Comparison of ENCODE assay signal across 27 cellular contexts in the genomic region with DNA sequence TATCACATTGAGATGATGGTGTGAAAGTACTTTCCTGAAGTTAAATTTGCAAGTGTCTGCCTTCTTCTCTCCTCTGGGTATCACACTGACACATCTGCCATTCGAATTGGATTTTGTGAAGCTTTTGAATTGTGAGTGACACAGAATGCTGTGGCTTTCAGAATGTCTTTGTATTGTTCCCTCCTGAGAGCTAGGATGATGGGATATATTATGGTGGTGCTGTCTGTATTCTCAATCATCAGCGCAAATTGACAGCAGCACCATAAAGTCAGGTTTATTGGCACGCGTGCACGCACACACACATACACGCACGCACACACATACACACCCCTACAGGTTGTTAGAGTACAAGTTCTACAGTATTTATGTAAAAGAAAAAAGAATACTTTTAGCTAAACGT.
A peak's percentile ranks its signal among the peaks of the same experiment; 100 is the strongest.
DNase-seq lines count a peak whose midpoint lies in the region; TF ChIP-seq lines count a peak whose summit lies in the region.
"Had no signal": no experiment of that assay in that cellular context is flagged by ENCODE, and none has a peak within 500 bp of the region (broad histone marks: within the 10 kb centered on the region; RNA-seq: fewer than 3 reads in every experiment).

No MANE protein-coding gene starts in this region.

- no peaks in the 10 kb centered on the region for H3K9me3 ChIP-seq in neural cell (ENCODE audit: low read length)
- H3K9me3 ChIP-seq: A549, BE2C, BLaER1, Caco-2 had no signal

- H3K27me3 ChIP-seq in neural cell (ENCODE audit: insufficient read depth, low read depth, low read length), result no peaks in the 10 kb centered on the region
- H3K27me3 ChIP-seq: BE2C had no signal

- H3K9ac ChIP-seq in neural cell (ENCODE audit: low read length), result no peak overlapping the region
- H3K9ac ChIP-seq: BLaER1; BLaER1 treated with 17β-estradiol and CSF1 and Interleukin-3, amounts not matched to agents 10 nM and 100 nM had no signal

- TF ChIP-seq RAD21 in neural cell (conservative IDR thresholded peaks at IDR 0.05), result no peak

- H3K4me3 ChIP-seq in neural cell (ENCODE audit: low read length), result no peak overlapping the region
- H3K4me3 ChIP-seq: A549; BLaER1; BLaER1 treated with 17β-estradiol and CSF1 and Interleukin-3, amounts not matched to agents 10 nM and 100 nM had no signal

- peak; percentile 96 for TF ChIP-seq EP300 in neural cell (conservative IDR thresholded peaks at IDR 0.05; ENCODE audit: poor library complexity, severe bottlenecking)

- no peak for DNase-seq in activated CD4-positive, alpha-beta T cell treated with anti-CD3 and anti-CD28 coated beads, Interleukin-2, amount 50 U/mL, for 1 hour
- DNase-seq: 8988T; ACHN; AML-193; BE2C; C1 segment of cervical spinal cord; Caco-2; Calu3; CD4-positive, alpha-beta memory T cell; CD4-positive, alpha-beta T cell; CD4-positive, CD25-positive, alpha-beta regulatory T cell; CD8-positive, alpha-beta memory T cell; CD8-positive, alpha-beta T cell; COR-L47; DMS 273 treated with DMSO at 0.1 percent for 48 hours; DMS153; DMS53; DMS79; DMS79 treated with DMSO at 0.1 percent for 48 hours; DND-41; EL had no signal

- H3K79me2 ChIP-seq in neural cell (replicated peaks; ENCODE audit: insufficient read depth, low read length), result no peaks in the 10 kb centered on the region

- no peaks in the 10 kb centered on the region for H3F3A ChIP-seq in neural cell (ENCODE audit: insufficient read depth, low read length, poor library complexity, severe bottlenecking)

- H2AFZ ChIP-seq in neural cell (ENCODE audit: low read depth, low read length), result no peak overlapping the region

- no peaks in the 10 kb centered on the region for H4K20me1 ChIP-seq in neural cell (ENCODE audit: insufficient read depth)
- H4K20me1 ChIP-seq: BLaER1; BLaER1 treated with 17β-estradiol and CSF1 and Interleukin-3, amounts not matched to agents 10 nM and 100 nM had no signal

- no peak for TF ChIP-seq CTCF in neural cell (IDR thresholded peaks at IDR 0.05; ENCODE audit: poor library complexity, severe bottlenecking)

- no peak overlapping the region for H3K4me2 ChIP-seq in neural cell (ENCODE audit: low read length)
- H3K4me2 ChIP-seq: A549; BLaER1; BLaER1 treated with 17β-estradiol and CSF1 and Interleukin-3, amounts not matched to agents 10 nM and 100 nM had no signal

- H3K36me3 ChIP-seq in neural cell (ENCODE audit: insufficient read depth, low read length), result no peaks in the 10 kb centered on the region
- H3K36me3 ChIP-seq: BE2C; BLaER1; BLaER1 treated with 17β-estradiol and CSF1 and Interleukin-3, amounts not matched to agents 10 nM and 100 nM had no signal

- no peaks in the 10 kb centered on the region for H3K9me2 ChIP-seq in neural cell (ENCODE audit: insufficient read depth, low read length)

- no peak overlapping the region for H3K27ac ChIP-seq in neural cell (ENCODE audit: low read length)
- H3K27ac ChIP-seq: 22Rv1; A549; BLaER1; BLaER1 treated with 17β-estradiol and CSF1 and Interleukin-3, amounts not matched to agents 10 nM and 100 nM; C4-2B had no signal

TF ChIP-seq in neural cell, 6 proteins besides CTCF, POLR2A, EP300 and RAD21:
- no peak for TF ChIP-seq MXI1 (conservative IDR thresholded peaks at IDR 0.05; ENCODE audit: poor library complexity, severe bottlenecking)
- no peak for TF ChIP-seq EZH2 (IDR thresholded peaks at IDR 0.05; ENCODE audit: borderline replicate concordance, insufficient read depth, low read length, poor library complexity, severe bottlenecking)
- TF ChIP-seq POLR2AphosphoS5 (IDR thresholded peaks at IDR 0.05), result peak; percentile 83
- no peak for TF ChIP-seq SMC3 (conservative IDR thresholded peaks at IDR 0.05; ENCODE audit: poor library complexity)
- no peak for TF ChIP-seq TAF1 (IDR thresholded peaks at IDR 0.05; ENCODE audit: low read depth)
- no peak for TF ChIP-seq REST (IDR thresholded peaks at IDR 0.05; ENCODE audit: borderline replicate concordance)
